In genomic region chr4:171947389-171947788, GRCh38 we compare ENCODE assay signal across 1 cellular context.
TF ChIP-seq lines count a peak whose summit lies in the region.

No MANE protein-coding gene starts in this region.

TF ChIP-seq in GM23338, 12 proteins besides CTCF, POLR2A, EP300 and RAD21 (continued from another document):
- TF ChIP-seq, protein P1, sequence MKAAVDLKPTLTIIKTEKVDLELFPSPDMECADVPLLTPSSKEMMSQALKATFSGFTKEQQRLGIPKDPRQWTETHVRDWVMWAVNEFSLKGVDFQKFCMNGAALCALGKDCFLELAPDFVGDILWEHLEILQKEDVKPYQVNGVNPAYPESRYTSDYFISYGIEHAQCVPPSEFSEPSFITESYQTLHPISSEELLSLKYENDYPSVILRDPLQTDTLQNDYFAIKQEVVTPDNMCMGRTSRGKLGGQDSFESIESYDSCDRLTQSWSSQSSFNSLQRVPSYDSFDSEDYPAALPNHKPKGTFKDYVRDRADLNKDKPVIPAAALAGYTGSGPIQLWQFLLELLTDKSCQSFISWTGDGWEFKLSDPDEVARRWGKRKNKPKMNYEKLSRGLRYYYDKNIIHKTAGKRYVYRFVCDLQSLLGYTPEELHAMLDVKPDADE (IDR thresholded peaks at IDR 0.05): no peak
- TF ChIP-seq REST (IDR thresholded peaks at IDR 0.05; ENCODE audit: unreplicated experiment) (no peak), POLR2AphosphoS5 (IDR thresholded peaks at IDR 0.05; ENCODE audit: low read depth) (no peak), CREB1 (CRISPR knock-in tag; IDR thresholded peaks at IDR 0.05; ENCODE audit: low read depth) (no peak), EZH2phosphoT487 (IDR thresholded peaks at IDR 0.05; ENCODE audit: unreplicated experiment) (no peak)
